Comparison of ENCODE assay signal across 9 cellular contexts in the genomic region with DNA sequence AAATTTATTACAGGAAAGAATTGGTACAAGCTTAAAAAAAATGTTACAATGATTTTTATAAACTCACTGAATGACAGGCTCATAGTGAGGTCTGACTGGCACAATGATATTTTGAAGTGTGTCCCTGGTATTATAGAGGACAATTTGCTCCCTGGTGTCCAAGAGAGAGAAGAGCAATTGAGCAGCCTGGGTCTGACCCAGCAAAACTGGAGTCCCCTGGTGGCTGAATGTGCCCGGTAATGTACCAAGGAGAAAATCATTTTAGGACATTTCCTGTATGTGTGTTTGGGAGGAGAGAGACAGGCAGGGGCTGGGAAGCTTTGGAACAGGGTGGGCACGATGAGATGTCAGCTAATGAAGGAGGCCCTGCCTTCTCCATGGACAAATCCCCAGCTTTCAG.
DNase-seq lines count a peak whose midpoint lies in the region; ATAC-seq and TF ChIP-seq lines count a peak whose summit lies in the region.
"Had no signal": no experiment of that assay in that cellular context is flagged by ENCODE, and none has a peak within 500 bp of the region (broad histone marks: within the 10 kb centered on the region; RNA-seq: fewer than 3 reads in every experiment).

No MANE protein-coding gene starts in this region.

- peaks cover 19% of the 10 kb centered on the region for H3K27me3 Mint-ChIP-seq in memory B cell

- H3K27me3 ChIP-seq in GM06990 (replicated peaks; ENCODE audit: control insufficient read depth, insufficient read depth, low read length) = peaks cover 2% of the 10 kb centered on the region; the same call in 1 of the 2 replicates

- TF ChIP-seq CTCF in GM06990 (IDR thresholded peaks at IDR 0.05; ENCODE audit: insufficient read depth, low read length, poor library complexity, severe bottlenecking) (peak; percentile 51), cardiac fibroblast (IDR thresholded peaks at IDR 0.05; ENCODE audit: low read depth, low read length) (peak; percentile 72)

- H3K4me3 ChIP-seq in GM06990 (replicated peaks; ENCODE audit: low read depth, low read length) = no peak overlapping the region
- H3K4me3 ChIP-seq in cardiac fibroblast (replicated peaks in 1 of 2; ENCODE audit: low read depth in 2 of 2, low read length in 2 of 2) = no peak overlapping the region

- no peaks in the 10 kb centered on the region for H3K36me3 ChIP-seq in GM06990 (ENCODE audit: control insufficient read depth, insufficient read depth, low read length)

- ATAC-seq in memory B cell (ENCODE audit: low read depth) (peak; percentile 51), HG03342 (IDR thresholded peaks at IDR 0.05; ENCODE audit: unreplicated experiment) (no peak)

- H3K9me3 Mint-ChIP-seq in memory B cell = no peaks in the 10 kb centered on the region
- H3K9me3 Mint-ChIP-seq: T-helper 1 cell treated with Interleukin-12 subunit alpha and Interleukin-12 subunit beta and Interleukin-4 antibody, amounts not matched to agents 30 μg/mL and 1 μg/mL, for 36 hours had no signal

- no peak overlapping the region for H3K27ac Mint-ChIP-seq in memory B cell
- H3K27ac Mint-ChIP-seq: T-helper 1 cell treated with Interleukin-12 subunit alpha and Interleukin-12 subunit beta and Interleukin-4 antibody, amounts not matched to agents 30 μg/mL and 1 μg/mL, for 36 hours had no signal

- peaks cover 9% of the 10 kb centered on the region for H3K4me1 Mint-ChIP-seq in memory B cell

- no peak for DNase-seq in GM06990 (ENCODE audit: extremely low read depth, insufficient read length)
- peak; percentile 58 for DNase-seq in NCI-H1092 treated with DMSO at 0.1 percent for 48 hours (lab: John Stamatoyannopoulos, UW)
- peak; percentile 53 to 58 for DNase-seq in cardiac fibroblast (ENCODE audit: low read depth in 2 of 2)
- DNase-seq in memory B cell (ENCODE audit: low spot score in 2 of 2) = no peak
- DNase-seq in GDM1 (lab: John Stamatoyannopoulos, UW) = no peak
- DNase-seq in NCI-H446 treated with DMSO at 0.1 percent for 48 hours (lab: John Stamatoyannopoulos, UW) = no peak
- no peak for DNase-seq in NCI-H2107 treated with DMSO at 0.1 percent for 48 hours (lab: John Stamatoyannopoulos, UW; ENCODE audit: unreplicated experiment)

- H3K4me3 Mint-ChIP-seq in memory B cell = no peak overlapping the region
- H3K4me3 Mint-ChIP-seq: T-helper 1 cell treated with Interleukin-12 subunit alpha and Interleukin-12 subunit beta and Interleukin-4 antibody, amounts not matched to agents 30 μg/mL and 1 μg/mL, for 36 hours had no signal

- no peaks in the 10 kb centered on the region for H3K36me3 Mint-ChIP-seq in memory B cell

Comparison
In these comparisons a context has a peak if more than half of its experiments do, and no peak if none do; other contexts are left out.
1. DNase-seq: peak in NCI-H1092 treated with DMSO at 0.1 percent for 48 hours (single experiment) and cardiac fibroblast (2 of 2); none in GM06990 (single experiment), memory B cell (0 of 2), GDM1 (single experiment), NCI-H446 treated with DMSO at 0.1 percent for 48 hours (single experiment) and NCI-H2107 treated with DMSO at 0.1 percent for 48 hours (single experiment).